10 cellular contexts compared by ENCODE assay signal in genomic region chr16:89864421-89864820, GRCh38. TPM values are rescaled to one million over a fixed set of nuclear protein-coding genes. Genes with fewer than 3 reads are reported as not detected.
DNase-seq lines count a peak whose midpoint lies in the region; ATAC-seq and TF ChIP-seq lines count a peak whose summit lies in the region.
"Had no signal": no experiment of that assay in that cellular context is flagged by ENCODE, and none has a peak within 500 bp of the region (broad histone marks: within the 10 kb centered on the region; RNA-seq: fewer than 3 reads in every experiment).

No MANE protein-coding gene starts in this region.

- H3K27ac ChIP-seq in osteoblast (ENCODE audit: low read depth, low read length): no peak overlapping the region

- ATAC-seq in HG03521 (IDR thresholded peaks at IDR 0.05; ENCODE audit: unreplicated experiment): no peak
- no peak for ATAC-seq in HG03139 (IDR thresholded peaks at IDR 0.05; ENCODE audit: unreplicated experiment)

- no peak overlapping the region for H3K4me2 ChIP-seq in osteoblast (ENCODE audit: insufficient read depth, low read length)

- H3K36me3 ChIP-seq in osteoblast (ENCODE audit: insufficient read depth, low read length): no peaks in the 10 kb centered on the region

- no peak for TF ChIP-seq CTCF in choroid plexus epithelial cell (conservative IDR thresholded peaks at IDR 0.05; ENCODE audit: low read depth, low read length)
- TF ChIP-seq CTCF in osteoblast (IDR thresholded peaks at IDR 0.05; ENCODE audit: extremely low read depth, low read depth, low read length): no peak

- H3K27me3 ChIP-seq in osteoblast (ENCODE audit: insufficient read depth, low read length): no peaks in the 10 kb centered on the region

- H3K9me3 ChIP-seq in osteoblast (ENCODE audit: low read depth, low read length): no peaks in the 10 kb centered on the region

- DNase-seq in ELR (ENCODE audit: low read depth): peak; percentile 55
- peak; percentile 20 for DNase-seq in choroid plexus epithelial cell (ENCODE audit: low read depth)
- peak; percentile 56 for DNase-seq in osteoblast (ENCODE audit: insufficient read length, low spot score, missing footprints)
- DNase-seq in RKO (ENCODE audit: low spot score): no peak
- DNase-seq in iPS-NIHi7 (ENCODE audit: extremely low spot score): no peak
- DNase-seq: SHP77 treated with DMSO at 0.1 percent for 48 hours had no signal

- peaks cover 4% of the 10 kb centered on the region for H3K27me3 Mint-ChIP-seq in IgD-negative memory B cell

- H3K79me2 ChIP-seq in osteoblast (ENCODE audit: insufficient read depth, low read length): no peaks in the 10 kb centered on the region

- H3K4me3 Mint-ChIP-seq in IgD-negative memory B cell: peak overlapping the region in 3 of 4 donors; percentile 5 to 87 (median 67)
- H3K4me3 Mint-ChIP-seq: brain had no signal

- H3K4me3 ChIP-seq in choroid plexus epithelial cell (ENCODE audit: low read depth, low read length): no peak overlapping the region
- H3K4me3 ChIP-seq in osteoblast (ENCODE audit: insufficient read depth, low read length): no peak overlapping the region

- H2AFZ ChIP-seq in osteoblast (ENCODE audit: low read length): peak overlapping the region; percentile 33

- peaks cover 13 to 25% (median 24%) of the 10 kb centered on the region in 3 donors for H3K4me1 Mint-ChIP-seq in IgD-negative memory B cell
- H3K4me1 Mint-ChIP-seq: brain had no signal

- H3K36me3 Mint-ChIP-seq in IgD-negative memory B cell: no peaks in the 10 kb centered on the region

- peaks cover 12% of the 10 kb centered on the region for H3K4me1 ChIP-seq in osteoblast (ENCODE audit: insufficient read depth, low read length)

- no peaks in the 10 kb centered on the region for H3K9me3 Mint-ChIP-seq in IgD-negative memory B cell

- peak overlapping the region; percentile 25 to 85 (median 78) for H3K27ac Mint-ChIP-seq in IgD-negative memory B cell

- no peaks in the 10 kb centered on the region for H4K20me1 ChIP-seq in osteoblast (ENCODE audit: insufficient read depth, low read length)

RNA-seq across cellular contexts. Expression of gene TCF25, which starts 9.0 kb away (rescaled TPM):
- 135 TPM for polyA plus RNA-seq in IgD-negative memory B cell
- 225 and 230 TPM in 2 replicates for total RNA-seq in osteoblast

RNA-seq across cellular contexts. Expression of gene SPIRE2, which starts 36.1 kb away (rescaled TPM):
- 0.19 TPM for polyA plus RNA-seq in IgD-negative memory B cell
- total RNA-seq in osteoblast: 0.72 and 1.5 TPM in 2 replicates

RNA-seq across cellular contexts. Expression of gene FANCA, which starts 48.0 kb away (rescaled TPM):
- polyA plus RNA-seq in IgD-negative memory B cell: 23.1 TPM
- 4.0 and 8.3 TPM in 2 replicates for total RNA-seq in osteoblast

RNA-seq across cellular contexts. Expression of gene MC1R, which starts 54.2 kb away (rescaled TPM):
- 0.93 TPM for polyA plus RNA-seq in IgD-negative memory B cell
- 4.7 and 5.1 TPM in 2 replicates for total RNA-seq in osteoblast

RNA-seq across cellular contexts. Expression of gene TUBB3, which starts 58.7 kb away (rescaled TPM):
- 1.1 TPM for polyA plus RNA-seq in IgD-negative memory B cell
- 166 and 239 TPM in 2 replicates for total RNA-seq in osteoblast

Comparison
In these comparisons a context has a peak if more than half of its experiments do, and no peak if none do; other contexts are left out.
1. DNase-seq: peak in ELR (single experiment), choroid plexus epithelial cell (single experiment) and osteoblast (single experiment); none in RKO (single experiment) and iPS-NIHi7 (single experiment).